Comparison of ENCODE assay signal across 32 cellular contexts in genomic region chr6:26362836-26363220, GRCh38. TPM values are rescaled to one million over a fixed set of nuclear protein-coding genes. Genes with fewer than 3 reads are reported as not detected.
DNase-seq lines count a peak whose midpoint lies in the region; ATAC-seq and TF ChIP-seq lines count a peak whose summit lies in the region.
"Had no signal": no experiment of that assay in that cellular context is flagged by ENCODE, and none has a peak within 500 bp of the region (broad histone marks: within the 10 kb centered on the region; RNA-seq: fewer than 3 reads in every experiment).

No MANE protein-coding gene starts in this region.

- H3K27ac Mint-ChIP-seq in natural killer cell treated with Interleukin-12 subunit alpha and Interleukin-12 subunit beta and Interleukin-15 and Interleukin-18, amount 100 ng/mL, for 72 hours: no peak overlapping the region
- H3K27ac Mint-ChIP-seq in natural killer cell: no peak overlapping the region
- peak overlapping the region; percentile 53 for H3K27ac Mint-ChIP-seq in activated T-helper 17 cell treated with anti-CD3 and anti-CD28 coated beads, Interleukin-2, amount 50 U/mL, for 72 hours
- H3K27ac Mint-ChIP-seq: endodermal cell had no signal

- H3K36me3 Mint-ChIP-seq in natural killer cell treated with Interleukin-12 subunit alpha and Interleukin-12 subunit beta and Interleukin-15 and Interleukin-18, amount 100 ng/mL, for 72 hours: no peaks in the 10 kb centered on the region
- no peaks in the 10 kb centered on the region for H3K36me3 Mint-ChIP-seq in natural killer cell
- H3K36me3 Mint-ChIP-seq in activated T-helper 17 cell treated with anti-CD3 and anti-CD28 coated beads, Interleukin-2, amount 50 U/mL, for 72 hours (ENCODE audit: low read depth): peaks cover 7% of the 10 kb centered on the region

- H4K20me1 ChIP-seq in KMS-11 (ENCODE audit: insufficient read depth): no peaks in the 10 kb centered on the region

- H3K36me3 ChIP-seq in KMS-11 (ENCODE audit: insufficient read depth): no peaks in the 10 kb centered on the region
- H3K36me3 ChIP-seq: esophagus squamous epithelium, gastrocnemius medialis, pancreas, right atrium auricular region, spleen, thoracic aorta, uterus had no signal

- H3K4me3 ChIP-seq in KMS-11 (IDR thresholded peaks at IDR 0.05; ENCODE audit: insufficient read depth, low read depth, low read length): no peak overlapping the region
- H3K4me3 ChIP-seq: coronary artery, esophagus squamous epithelium, gastrocnemius medialis, hepatocyte, pancreas, right atrium auricular region, spleen, thoracic aorta, uterus had no signal

- H3K27me3 ChIP-seq in KMS-11 (ENCODE audit: insufficient read depth, low read depth): no peaks in the 10 kb centered on the region
- H3K27me3 ChIP-seq: esophagus squamous epithelium, gastrocnemius medialis, hepatocyte, pancreas, right atrium auricular region, uterus had no signal

- no peak for TF ChIP-seq CTCF in natural killer cell (IDR thresholded peaks at IDR 0.05)
- TF ChIP-seq CTCF in KMS-11 (conservative IDR thresholded peaks at IDR 0.05; ENCODE audit: low read depth, low read length): no peak
- TF ChIP-seq CTCF in GM13976 (IDR thresholded peaks at IDR 0.05; ENCODE audit: borderline replicate concordance, control extremely low read depth, extremely low read depth, insufficient read depth, missing control alignments): no peak

- H2AFZ ChIP-seq in KMS-11 (ENCODE audit: low read depth): peak overlapping the region; percentile 17; the same call in 1 of the 2 replicates
- H2AFZ ChIP-seq: hepatocyte had no signal

- H3K27me3 Mint-ChIP-seq in natural killer cell treated with Interleukin-12 subunit alpha and Interleukin-12 subunit beta and Interleukin-15 and Interleukin-18, amount 100 ng/mL, for 72 hours: no peaks in the 10 kb centered on the region
- H3K27me3 Mint-ChIP-seq in natural killer cell (ENCODE audit: low read depth in 2 of 2): no peaks in the 10 kb centered on the region
- no peaks in the 10 kb centered on the region for H3K27me3 Mint-ChIP-seq in activated T-helper 17 cell treated with anti-CD3 and anti-CD28 coated beads, Interleukin-2, amount 50 U/mL, for 72 hours

- H3K9me3 Mint-ChIP-seq in natural killer cell treated with Interleukin-12 subunit alpha and Interleukin-12 subunit beta and Interleukin-15 and Interleukin-18, amount 100 ng/mL, for 72 hours: no peaks in the 10 kb centered on the region
- H3K9me3 Mint-ChIP-seq in natural killer cell: no peaks in the 10 kb centered on the region
- H3K9me3 Mint-ChIP-seq in activated T-helper 17 cell treated with anti-CD3 and anti-CD28 coated beads, Interleukin-2, amount 50 U/mL, for 72 hours: no peaks in the 10 kb centered on the region
- H3K9me3 Mint-ChIP-seq: CD14-positive monocyte, endodermal cell had no signal

- intact Hi-C loops in natural killer cell (cut with micrococcal nuclease): no loop called here

- H3K4me3 Mint-ChIP-seq in natural killer cell treated with Interleukin-12 subunit alpha and Interleukin-12 subunit beta and Interleukin-15 and Interleukin-18, amount 100 ng/mL, for 72 hours: peak overlapping the region; percentile 0
- no peak overlapping the region for H3K4me3 Mint-ChIP-seq in natural killer cell
- no peak overlapping the region for H3K4me3 Mint-ChIP-seq in activated T-helper 17 cell treated with anti-CD3 and anti-CD28 coated beads, Interleukin-2, amount 50 U/mL, for 72 hours
- H3K4me3 Mint-ChIP-seq: CD14-positive monocyte, endodermal cell had no signal

- in situ Hi-C loops in GM13976 (cut with MboI; ENCODE audit: low sequenced_read_pairs, unreplicated experiment): no loop called here

- H3K4me1 Mint-ChIP-seq in natural killer cell treated with Interleukin-12 subunit alpha and Interleukin-12 subunit beta and Interleukin-15 and Interleukin-18, amount 100 ng/mL, for 72 hours (ENCODE audit: low read depth in 2 of 2): peaks cover 30 to 43% of the 10 kb centered on the region in 2 donors
- peaks cover 34 to 40% of the 10 kb centered on the region in 2 donors for H3K4me1 Mint-ChIP-seq in natural killer cell
- peaks cover 38% of the 10 kb centered on the region for H3K4me1 Mint-ChIP-seq in activated T-helper 17 cell treated with anti-CD3 and anti-CD28 coated beads, Interleukin-2, amount 50 U/mL, for 72 hours
- H3K4me1 Mint-ChIP-seq: endodermal cell had no signal

- no peak overlapping the region for H3K9ac ChIP-seq in KMS-11

- peak overlapping the region; percentile 72; the same call in 1 of the 2 replicates for H3K27ac ChIP-seq in KMS-11
- H3K27ac ChIP-seq: coronary artery, esophagus squamous epithelium, gastrocnemius medialis, hepatocyte, pancreas, right atrium auricular region, thoracic aorta, uterus had no signal

- H3K79me2 ChIP-seq in KMS-11 (ENCODE audit: insufficient read depth, low read depth): peaks cover 11% of the 10 kb centered on the region; the same call in 1 of the 2 replicates

- no peak for DNase-seq in natural killer cell treated with Interleukin-12 subunit alpha and Interleukin-12 subunit beta and Interleukin-15 and Interleukin-18, amount 100 ng/mL, for 72 hours (ENCODE audit: low spot score)
- DNase-seq in natural killer cell (no peak), GM13976 (ENCODE audit: low spot score) (no peak), COLO829 (ENCODE audit: low spot score) (no peak)
- DNase-seq: activated CD8-positive, alpha-beta memory T cell treated with anti-CD3 and anti-CD28 coated beads, Interleukin-2, amount 50 U/mL, for 48 hours; activated effector memory CD4-positive, alpha-beta T cell treated with anti-CD3 and anti-CD28 coated beads, Interleukin-2, amount 50 U/mL, for 16 hours; amniotic stem cell; DMS153; endodermal cell; esophagus squamous epithelium; gastrocnemius medialis; Kasumi-1; mesendoderm; NCI-H1105 treated with DMSO at 0.1 percent for 48 hours; NCI-H2029; NCI-H2227 treated with DMSO at 0.1 percent for 48 hours; NCI-H748 treated with DMSO at 0.1 percent for 48 hours; pancreas; spleen; stimulated activated CD4-positive, alpha-beta T cell treated with anti-CD3 and anti-CD28 coated beads, Interleukin-2, amount 100 ng/mL, for 48 hours; stimulated activated naive CD4-positive, alpha-beta T cell; T-helper 9 cell; uterus had no signal

- H3K4me1 ChIP-seq in KMS-11 (ENCODE audit: low read depth, poor library complexity, severe bottlenecking): peaks cover 88% of the 10 kb centered on the region

- H3K4me2 ChIP-seq in KMS-11: peak overlapping the region; percentile 97; the same call in 1 of the 2 replicates
- H3K4me2 ChIP-seq: hepatocyte had no signal

- no peak for ATAC-seq in natural killer cell treated with Interleukin-12 subunit alpha and Interleukin-12 subunit beta and Interleukin-15 and Interleukin-18, amount 100 ng/mL, for 72 hours
- no peak for ATAC-seq in natural killer cell
- ATAC-seq in activated T-helper 17 cell treated with anti-CD3 and anti-CD28 coated beads, Interleukin-2, amount 50 U/mL, for 72 hours (replicated peaks): no peak
- ATAC-seq in GM21423 (IDR thresholded peaks at IDR 0.05; ENCODE audit: unreplicated experiment): no peak
- ATAC-seq: gastrocnemius medialis, pancreas, SK-N-SH treated with all-trans-retinoic acid at 6 μM for 48 hours had no signal

RNA-seq across cellular contexts. Expression of gene BTN3A2, which starts 2.2 kb away (rescaled TPM):
- 100 to 1,000 TPM; 107 to 133 TPM for total RNA-seq in natural killer cell treated with Interleukin-12 subunit alpha and Interleukin-12 subunit beta and Interleukin-15 and Interleukin-18, amount 100 ng/mL, for 72 hours
- 100 to 1,000 TPM; 174 to 260 (median 211) TPM for total RNA-seq in natural killer cell
- 100 to 1,000 TPM in 1 of 2 donors, 10 to 100 TPM in 1; 70.5 to 134 TPM for total RNA-seq in activated T-helper 17 cell treated with anti-CD3 and anti-CD28 coated beads, Interleukin-2, amount 50 U/mL, for 72 hours

RNA-seq across cellular contexts. Expression of gene BTN2A2, which starts 20.1 kb away (rescaled TPM):
- 10 to 100 TPM; 24.6 to 31.8 TPM for total RNA-seq in natural killer cell treated with Interleukin-12 subunit alpha and Interleukin-12 subunit beta and Interleukin-15 and Interleukin-18, amount 100 ng/mL, for 72 hours
- 100 to 1,000 TPM in 1 of 3 donors, 10 to 100 TPM in 2; 72.2 to 104 (median 76.1) TPM for total RNA-seq in natural killer cell
- total RNA-seq in activated T-helper 17 cell treated with anti-CD3 and anti-CD28 coated beads, Interleukin-2, amount 50 U/mL, for 72 hours: 10 to 100 TPM; 20.7 to 46.3 TPM

RNA-seq across cellular contexts. Expression of gene BTN3A1, which starts 39.2 kb away (rescaled TPM):
- 10 to 100 TPM; 53.6 to 80.6 TPM for total RNA-seq in natural killer cell treated with Interleukin-12 subunit alpha and Interleukin-12 subunit beta and Interleukin-15 and Interleukin-18, amount 100 ng/mL, for 72 hours
- 100 to 1,000 TPM; 285 to 373 (median 348) TPM for total RNA-seq in natural killer cell
- total RNA-seq in activated T-helper 17 cell treated with anti-CD3 and anti-CD28 coated beads, Interleukin-2, amount 50 U/mL, for 72 hours: 10 to 100 TPM; 35.1 to 70.0 TPM
